ENCODE assay signal across 8 cellular contexts in the genomic region with DNA sequence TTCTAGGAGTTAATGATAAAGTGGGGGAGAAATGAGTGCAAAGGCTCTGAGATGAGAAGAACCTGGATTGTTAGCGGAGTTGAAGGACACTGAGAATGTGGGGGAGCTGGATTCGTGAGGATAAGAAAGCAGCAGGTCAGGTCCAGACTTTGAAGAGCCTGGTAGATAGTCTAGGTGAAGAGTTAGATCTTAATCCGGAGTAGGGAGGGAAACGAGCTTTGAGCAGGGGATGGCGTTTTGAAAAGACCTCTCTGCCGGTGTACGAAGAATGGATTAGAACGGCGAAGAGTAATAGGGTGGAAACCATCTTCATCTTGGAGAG.
DNase-seq lines count a peak whose midpoint lies in the region; ATAC-seq and TF ChIP-seq lines count a peak whose summit lies in the region.

No MANE protein-coding gene starts in this region.

- H3K27me3 Mint-ChIP-seq in nephron progenitor cell (ENCODE audit: low read depth, poor library complexity): peaks cover 9% of the 10 kb centered on the region

- TF ChIP-seq CTCF in AG09309 (IDR thresholded peaks at IDR 0.05; ENCODE audit: control insufficient read depth, insufficient read depth, low read depth, low read length, missing control alignments) (no peak), nephron progenitor cell (IDR thresholded peaks at IDR 0.05) (no peak)

- H3K9me3 ChIP-seq in KOPT-K1 (ENCODE audit: insufficient read depth, low read length, poor library complexity, severe bottlenecking): no peaks in the 10 kb centered on the region

- peak overlapping the region; percentile 52 for H3K27ac Mint-ChIP-seq in nephron progenitor cell

- H3K27ac ChIP-seq in KOPT-K1 (ENCODE audit: low read depth, low read length, poor library complexity, severe bottlenecking) (peak overlapping the region; percentile 61), cingulate gyrus (ENCODE audit: low read depth, low read length) (peak overlapping the region; percentile 95)

- ATAC-seq in HG02981 (IDR thresholded peaks at IDR 0.05; ENCODE audit: unreplicated experiment) (no peak), HG02623 (IDR thresholded peaks at IDR 0.05; ENCODE audit: unreplicated experiment) (no peak)

- peaks cover 13% of the 10 kb centered on the region for H3K36me3 Mint-ChIP-seq in nephron progenitor cell (ENCODE audit: low read depth)

- peaks cover 46% of the 10 kb centered on the region for H3K4me1 Mint-ChIP-seq in nephron progenitor cell

- no peak for DNase-seq in AG09309 (ENCODE audit: low read depth)
- no peak for DNase-seq in nephron progenitor cell
- DNase-seq in NCI-H446 treated with DMSO at 0.1 percent for 48 hours (lab: John Stamatoyannopoulos, UW): no peak
- DNase-seq in activated CD8-positive, alpha-beta memory T cell treated with anti-CD3 and anti-CD28 coated beads, Interleukin-2, amount 50 U/mL, for 4 hours: no peak

- H3K4me3 ChIP-seq in AG09309 (ENCODE audit: control insufficient read depth, low read depth, low read length): peak overlapping the region; percentile 4; the same call in 1 of the 2 replicates

- peaks cover 23% of the 10 kb centered on the region for H3K36me3 ChIP-seq in KOPT-K1 (ENCODE audit: insufficient read depth, low read length)

- H3K9me3 Mint-ChIP-seq in nephron progenitor cell: peaks cover 9% of the 10 kb centered on the region

- H3K4me3 Mint-ChIP-seq in nephron progenitor cell: peak overlapping the region; percentile 74
